Comparison of ENCODE assay signal across 27 cellular contexts in genomic region chr9:132588098-132588497, GRCh38. TPM values are rescaled to one million over a fixed set of nuclear protein-coding genes. Genes with fewer than 3 reads are reported as not detected.
"Had no signal": no experiment of that assay in that cellular context is flagged by ENCODE, and none has a peak within 500 bp of the region (broad histone marks: within the 10 kb centered on the region; RNA-seq: fewer than 3 reads in every experiment).

No MANE protein-coding gene starts in this region.

- DNase-seq: activated CD4-positive, alpha-beta T cell treated with anti-CD3 and anti-CD28 coated beads for 4 hours; activated CD4-positive, alpha-beta T cell treated with anti-CD3 and anti-CD28 coated beads, Interleukin-2, amount 50 U/mL, for 48 hours; activated CD4-positive, CD25-positive, alpha-beta regulatory T cell; activated CD8-positive, alpha-beta memory T cell treated with anti-CD3 and anti-CD28 coated beads, Interleukin-2, amount 50 U/mL, for 48 hours; activated naive CD4-positive, alpha-beta T cell treated with Interleukin-2 at 50 U/mL for 16 hours; activated T-cell treated with anti-CD3 and anti-CD28 coated beads, Interleukin-2, amount 50 U/mL, for 4 hours; adrenal gland; central memory CD4-positive, alpha-beta T cell; dorsolateral prefrontal cortex; erythroblast; foreskin keratinocyte; kidney glomerular epithelial cell; left lung; ovary; stimulated activated CD4-positive, alpha-beta T cell treated with anti-CD3 and anti-CD28 coated beads, Interleukin-4, amount 100 ng/mL, for 24 hours; stimulated activated naive CD4-positive, alpha-beta T cell treated with Interleukin-2 at 50 U/mL for 16 hours; T1000; thyroid gland; upper lobe of right lung had no signal

- H3K36me3 ChIP-seq: adrenal gland, ascending aorta, ovary, prostate gland, right atrium auricular region, thyroid gland, upper lobe of right lung had no signal

- H3K9me3 ChIP-seq: adrenal gland, ascending aorta, left lung, ovary, prostate gland, right atrium auricular region, thyroid gland, upper lobe of right lung had no signal

- H3K4me3 Mint-ChIP-seq: activated T-cell treated with anti-CD3 and anti-CD28 coated beads, Interleukin-2, amount 50 U/mL, for 4 hours; naive thymus-derived CD8-positive, alpha-beta T cell; T-helper 1 cell treated with Interleukin-12 subunit alpha and Interleukin-12 subunit beta and Interleukin-4 antibody, amounts not matched to agents 30 μg/mL and 1 μg/mL, for 36 hours had no signal

- H3K27ac Mint-ChIP-seq: naive thymus-derived CD8-positive, alpha-beta T cell; T-helper 1 cell treated with Interleukin-12 subunit alpha and Interleukin-12 subunit beta and Interleukin-4 antibody, amounts not matched to agents 30 μg/mL and 1 μg/mL, for 36 hours had no signal

- H3K4me1 ChIP-seq: ascending aorta, foreskin keratinocyte, prostate gland had no signal

- ATAC-seq: activated T-cell treated with anti-CD3 and anti-CD28 coated beads, Interleukin-2, amount 50 U/mL, for 4 hours; foreskin keratinocyte; left lung; naive thymus-derived CD8-positive, alpha-beta T cell; upper lobe of right lung had no signal

- H3K4me3 ChIP-seq: adrenal gland, ascending aorta, left lung, lung, ovary, prostate gland, right atrium auricular region, thyroid gland, upper lobe of right lung had no signal

- H3K27ac ChIP-seq: adrenal gland, ascending aorta, foreskin keratinocyte, left lung, ovary, prostate gland, right atrium auricular region, thyroid gland, upper lobe of right lung had no signal

- H3K9me3 Mint-ChIP-seq: activated T-cell treated with anti-CD3 and anti-CD28 coated beads, Interleukin-2, amount 50 U/mL, for 4 hours; T-helper 1 cell treated with Interleukin-12 subunit alpha and Interleukin-12 subunit beta and Interleukin-4 antibody, amounts not matched to agents 30 μg/mL and 1 μg/mL, for 36 hours had no signal

RNA-seq across cellular contexts. Expression of gene BARHL1, which starts 5.7 kb away (rescaled TPM):
- total RNA-seq: activated CD8-positive, alpha-beta memory T cell treated with anti-CD3 and anti-CD28 coated beads for 36 hours; activated T-cell treated with anti-CD3 and anti-CD28 coated beads, Interleukin-2, amount 50 U/mL, for 4 hours; adrenal gland; ascending aorta; dorsolateral prefrontal cortex; foreskin keratinocyte; glomerular endothelial cell; left lung; lung; naive thymus-derived CD8-positive, alpha-beta T cell; ovary; prostate gland; right atrium auricular region; thyroid gland; upper lobe of right lung had no signal
- polyA plus RNA-seq: adrenal gland; foreskin keratinocyte; lung; naive thymus-derived CD8-positive, alpha-beta T cell; ovary had no signal
